Comparison of ENCODE assay signal across 8 cellular contexts in genomic region chr11:43643898-43644625, GRCh38. TPM values are rescaled to one million over a fixed set of nuclear protein-coding genes. Genes with fewer than 3 reads are reported as not detected.
DNase-seq lines count a peak whose midpoint lies in the region; ATAC-seq and TF ChIP-seq lines count a peak whose summit lies in the region.

No MANE protein-coding gene starts in this region.

- peak; percentile 32 for DNase-seq in AG04450 (ENCODE audit: low read depth, low spot score)
- peak; percentile 79 for DNase-seq in NCI-H2171 treated with DMSO at 0.1 percent for 48 hours (lab: John Stamatoyannopoulos, UW)
- DNase-seq in cardiac fibroblast (ENCODE audit: low read depth in 2 of 2), result peak; percentile 85 to 86
- DNase-seq in immature natural killer cell, result peak; percentile 80 to 84 (median 83)
- peak; percentile 46 for DNase-seq in smooth muscle cell (lab: John Stamatoyannopoulos, UW; ENCODE audit: unreplicated experiment)

- under 1% methylated on average over 33 of the region's 33 CpGs for WGBS in smooth muscle cell (ENCODE audit: low lambda C conversion rate)

- peak overlapping the region; percentile 99 for H2AFZ ChIP-seq in smooth muscle cell (ENCODE audit: low read depth)

- no peaks in the 10 kb centered on the region for H3K36me3 ChIP-seq in smooth muscle cell (ENCODE audit: low read depth)

- peak; percentile 96 for ATAC-seq in GM18870 (IDR thresholded peaks at IDR 0.05; ENCODE audit: unreplicated experiment)
- peak; percentile 100 for ATAC-seq in HG03108 (IDR thresholded peaks at IDR 0.05; ENCODE audit: unreplicated experiment)

- H3K27ac ChIP-seq in AG04450 (ENCODE audit: low read depth, low read length) (no peak overlapping the region), smooth muscle cell (ENCODE audit: low read depth) (no peak overlapping the region)

- CTCF ChIA-PET in AG04450 (lab: Charles Lee), result interaction anchor here (2.4 kb wide), 1 partner anchor 208 kb away, joined by 6 read pairs; no protein-coding TSS in a partner anchor

- no peaks in the 10 kb centered on the region for H3K9me3 Mint-ChIP-seq in immature natural killer cell

- peaks cover 21% of the 10 kb centered on the region for H3K79me2 ChIP-seq in smooth muscle cell (ENCODE audit: low read depth)

- H3K9me3 ChIP-seq in AG04450 (ENCODE audit: control insufficient read depth, insufficient read depth, low read length) (no peaks in the 10 kb centered on the region), smooth muscle cell (replicated peaks; ENCODE audit: low read depth) (no peaks in the 10 kb centered on the region)

- peak overlapping the region; percentile 94 for H3K9ac ChIP-seq in smooth muscle cell (ENCODE audit: low read depth)

- TF ChIP-seq CTCF in AG04450 (IDR thresholded peaks at IDR 0.05; ENCODE audit: low read depth, low read length), result no peak
- no peak for TF ChIP-seq CTCF in WI38 (IDR thresholded peaks at IDR 0.05; ENCODE audit: low read depth, low read length)
- TF ChIP-seq CTCF in cardiac fibroblast (IDR thresholded peaks at IDR 0.05; ENCODE audit: low read depth, low read length), result no peak
- no peak for TF ChIP-seq CTCF in smooth muscle cell (IDR thresholded peaks at IDR 0.05; ENCODE audit: borderline replicate concordance, insufficient read depth, poor library complexity, severe bottlenecking)

- peaks cover 11% of the 10 kb centered on the region for H3K4me1 ChIP-seq in smooth muscle cell (ENCODE audit: low read depth)

- H3K4me1 Mint-ChIP-seq in immature natural killer cell, result peaks cover 19 to 31% of the 10 kb centered on the region in 2 donors

- peak overlapping the region; percentile 88 for H3K4me2 ChIP-seq in smooth muscle cell

- POLR2A ChIA-PET in AG04450 (lab: Yijun Ruan, JAX), result interaction anchor here (1.1 kb wide), 1 partner anchor 21 kb away, joined by 3 read pairs; no protein-coding TSS in a partner anchor

- H3K4me3 ChIP-seq in AG04450 (ENCODE audit: low read depth, low read length) (peak overlapping the region; percentile 89), WI38 (ENCODE audit: low read depth, low read length) (peak overlapping the region; percentile 98), cardiac fibroblast (replicated peaks in 1 of 2; ENCODE audit: low read depth in 2 of 2, low read length in 2 of 2) (peak overlapping the region; percentile 59 to 81), smooth muscle cell (peak overlapping the region; percentile 94)

- H4K20me1 ChIP-seq in smooth muscle cell (ENCODE audit: low read depth), result no peaks in the 10 kb centered on the region

- H3K4me3 Mint-ChIP-seq in immature natural killer cell, result peak overlapping the region; percentile 88 to 95 (median 94)

- H3K27ac Mint-ChIP-seq in immature natural killer cell, result peak overlapping the region; percentile 76 to 92 (median 89)

- H3K36me3 Mint-ChIP-seq in immature natural killer cell, result no peaks in the 10 kb centered on the region

- H3F3A ChIP-seq in smooth muscle cell (ENCODE audit: low read depth), result no peaks in the 10 kb centered on the region

- H3K27me3 Mint-ChIP-seq in immature natural killer cell (ENCODE audit: low read depth in 3 of 3), result peaks cover 8 to 19% (median 11%) of the 10 kb centered on the region in 3 donors

- H3K27me3 ChIP-seq in AG04450 (ENCODE audit: control insufficient read depth, insufficient read depth, low read length) (peaks cover 6% of the 10 kb centered on the region), smooth muscle cell (ENCODE audit: low read depth) (peaks cover 13% of the 10 kb centered on the region)

RNA-seq across cellular contexts. Expression of gene HSD17B12, which starts 36.5 kb away (rescaled TPM):
- polyA plus RNA-seq in AG04450 (2011; rRNA removed), result 59.3 and 60.8 TPM in 2 replicates
- polyA minus RNA-seq in AG04450 (2011; rRNA and poly(A)+ RNA removed), result 34.4 and 36.4 TPM in 2 replicates
- 10 to 100 TPM; 22.0 to 32.4 (median 30.2) TPM for polyA plus RNA-seq in immature natural killer cell
- 111 and 131 TPM in 2 replicates for total RNA-seq in smooth muscle cell
- polyA plus RNA-seq in smooth muscle cell, result 66.4 and 74.8 TPM in 2 replicates

Comparison
In these comparisons a context has a peak if more than half of its experiments do, and no peak if none do; other contexts are left out.
1. DNase-seq: peak in every context shown above with its lines; median percentile 86 in cardiac fibroblast; 83 in immature natural killer cell; 79 in NCI-H2171 treated with DMSO at 0.1 percent for 48 hours; 46 in smooth muscle cell; 32 in AG04450.